Comparison of ENCODE assay signal across 9 cellular contexts in the genomic region with DNA sequence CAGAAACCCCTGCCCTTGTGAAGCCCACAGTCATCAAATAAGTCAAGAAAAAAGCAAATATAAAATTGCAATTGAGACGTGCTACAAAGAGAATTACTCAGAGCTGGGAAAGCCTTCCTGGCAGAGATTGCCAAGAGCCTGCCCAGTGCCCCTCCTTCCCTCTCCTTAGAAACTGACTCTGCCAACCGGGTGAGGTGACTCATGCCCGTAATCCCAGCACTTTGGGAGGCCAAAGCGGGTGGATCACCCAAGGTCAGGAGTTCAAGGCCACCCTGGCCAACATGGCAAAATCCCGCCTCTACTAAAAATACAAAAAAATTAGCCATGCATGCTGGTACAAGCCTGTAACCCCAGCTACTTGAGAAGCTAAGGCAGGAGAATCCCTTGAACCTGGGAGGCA.
DNase-seq lines count a peak whose midpoint lies in the region; ATAC-seq, FAIRE-seq and TF ChIP-seq lines count a peak whose summit lies in the region.
"Had no signal": no experiment of that assay in that cellular context is flagged by ENCODE, and none has a peak within 500 bp of the region (broad histone marks: within the 10 kb centered on the region; RNA-seq: fewer than 3 reads in every experiment).

No MANE protein-coding gene starts in this region.

- no peaks in the 10 kb centered on the region for H4K20me1 ChIP-seq in mammary epithelial cell (ENCODE audit: insufficient read depth, low read length)

- no peaks in the 10 kb centered on the region for H3K9me3 ChIP-seq in mammary epithelial cell (replicated peaks; ENCODE audit: insufficient read depth, low read length)
- H3K9me3 ChIP-seq in lower lobe of right lung: no peaks in the 10 kb centered on the region
- H3K9me3 ChIP-seq: Caco-2 had no signal

- H3K27ac ChIP-seq in mammary epithelial cell (ENCODE audit: insufficient read depth, low read depth, low read length) (no peak overlapping the region), lower lobe of right lung (no peak overlapping the region)

- in situ Hi-C loops in mammary epithelial cell (cut with MboI; ENCODE audit: low sequenced_read_pairs in 2 of 2): no loop called here

- no peak overlapping the region for H3K4me2 ChIP-seq in mammary epithelial cell (ENCODE audit: insufficient read depth, low read depth, low read length)

- H3K36me3 ChIP-seq in mammary epithelial cell (ENCODE audit: insufficient read depth, low read length) (no peaks in the 10 kb centered on the region), lower lobe of right lung (no peaks in the 10 kb centered on the region)

- H3K27me3 ChIP-seq in mammary epithelial cell (ENCODE audit: insufficient read depth, low read length) (peaks cover 2% of the 10 kb centered on the region), lower lobe of right lung (ENCODE audit: low read depth) (peaks cover 21% of the 10 kb centered on the region)

- intact Hi-C loops in mammary epithelial cell (cut with micrococcal nuclease) (loop anchor here (5.0 kb wide), 1 partner anchor 77 kb away; the partner anchor contains the start of gene RTL6), lower lobe of right lung (cut with DNase I) (no loop called here)

- FAIRE-seq in D721Med (lab: Jason Lieb, UNC): no peak

- peaks cover 11% of the 10 kb centered on the region for H3K4me1 ChIP-seq in mammary epithelial cell (ENCODE audit: insufficient read depth, low read length)
- no peaks in the 10 kb centered on the region for H3K4me1 ChIP-seq in lower lobe of right lung
- H3K4me1 ChIP-seq: Caco-2 had no signal

- dilution Hi-C loops in mammary epithelial cell (cut with HindIII; ENCODE audit: low sequenced_read_pairs): no loop called here

- no peak overlapping the region for H3K9ac ChIP-seq in mammary epithelial cell (ENCODE audit: insufficient read depth, low read length)

- 0% methylated on average over 5 of the region's 5 CpGs for WGBS in mammary epithelial cell (ENCODE audit: low coverage, missing lambda C conversion rate)

- ATAC-seq in lower lobe of right lung (peak; percentile 46 to 71), GM21737 (IDR thresholded peaks at IDR 0.05; ENCODE audit: unreplicated experiment) (no peak), HG02759 (IDR thresholded peaks at IDR 0.05; ENCODE audit: unreplicated experiment) (no peak)

- DNase-seq in AG20443 (ENCODE audit: low spot score) (peak; percentile 82), LNCaP clone FGC (ENCODE audit: low read depth) (peak; percentile 21), mammary epithelial cell (peak; percentile 85), lower lobe of right lung (no peak), D721Med (ENCODE audit: insufficient read length, low spot score) (no peak)
- no peak for DNase-seq in activated CD4-positive, alpha-beta T cell treated with anti-CD3 and anti-CD28 coated beads for 1 hour
- DNase-seq: Caco-2 had no signal

- no peak overlapping the region for H3K4me3 ChIP-seq in LNCaP clone FGC (ENCODE audit: low read depth, low read length)
- H3K4me3 ChIP-seq in mammary epithelial cell (replicated peaks in 1 of 3; ENCODE audit: insufficient read depth in 1 of 3, low read depth in 2 of 3, low read length in 3 of 3): no peak overlapping the region
- H3K4me3 ChIP-seq in lower lobe of right lung: no peak overlapping the region

- no peak overlapping the region for H2AFZ ChIP-seq in mammary epithelial cell (ENCODE audit: low read depth, low read length)

- CTCF ChIA-PET in mammary epithelial cell (lab: Charles Lee; ENCODE audit: low non-redundant PET): no interaction called here

- no TSS peak for BruUV-seq in mammary epithelial cell (replicated peaks; lab: Mats Ljungman, UMichigan)

- no peaks in the 10 kb centered on the region for H3K79me2 ChIP-seq in mammary epithelial cell (ENCODE audit: insufficient read depth, low read length)

- TF ChIP-seq CTCF in LNCaP clone FGC (IDR thresholded peaks at IDR 0.05; ENCODE audit: control insufficient read depth, extremely low read depth, insufficient read depth) (no peak), mammary epithelial cell (conservative IDR thresholded peaks at IDR 0.05 in 1 of 2, IDR thresholded peaks at IDR 0.05 in 1 of 2; ENCODE audit: extremely low read depth in 1 of 2, insufficient read depth in 1 of 2, low read depth in 1 of 2, low read length in 2 of 2) (no peak), lower lobe of right lung (IDR thresholded peaks at IDR 0.05) (no peak), D721Med (IDR thresholded peaks at IDR 0.05; ENCODE audit: insufficient read depth, missing control alignments) (no peak)

Comparison
In these comparisons a context has a peak if more than half of its experiments do, and no peak if none do; other contexts are left out.
1. DNase-seq: peak in AG20443 (single experiment), LNCaP clone FGC (single experiment) and mammary epithelial cell (single experiment); none in lower lobe of right lung (single experiment), activated CD4-positive, alpha-beta T cell treated with anti-CD3 and anti-CD28 coated beads for 1 hour (single experiment) and D721Med (single experiment).
2. ATAC-seq: peak in lower lobe of right lung (2 of 2); none in GM21737 (single experiment) and HG02759 (single experiment).